In genomic region chr11:34264266-34265110, GRCh38 we compare ENCODE assay signal across 1 cellular context.
TF ChIP-seq lines count a peak whose summit lies in the region.

No MANE protein-coding gene starts in this region.

TF ChIP-seq in A549, 52 proteins besides CTCF, POLR2A, EP300 and RAD21:
- no peak for TF ChIP-seq PHF8 (IDR thresholded peaks at IDR 0.05; ENCODE audit: borderline replicate concordance, low read depth)
- TF ChIP-seq MAX (IDR thresholded peaks at IDR 0.05) = no peak
- no peak for TF ChIP-seq FOSL2 (IDR thresholded peaks at IDR 0.05)
- no peak for TF ChIP-seq FOSL2 (CRISPR knock-in tag; IDR thresholded peaks at IDR 0.05)
- no peak for TF ChIP-seq JUN (IDR thresholded peaks at IDR 0.05)
